In the genomic region with DNA sequence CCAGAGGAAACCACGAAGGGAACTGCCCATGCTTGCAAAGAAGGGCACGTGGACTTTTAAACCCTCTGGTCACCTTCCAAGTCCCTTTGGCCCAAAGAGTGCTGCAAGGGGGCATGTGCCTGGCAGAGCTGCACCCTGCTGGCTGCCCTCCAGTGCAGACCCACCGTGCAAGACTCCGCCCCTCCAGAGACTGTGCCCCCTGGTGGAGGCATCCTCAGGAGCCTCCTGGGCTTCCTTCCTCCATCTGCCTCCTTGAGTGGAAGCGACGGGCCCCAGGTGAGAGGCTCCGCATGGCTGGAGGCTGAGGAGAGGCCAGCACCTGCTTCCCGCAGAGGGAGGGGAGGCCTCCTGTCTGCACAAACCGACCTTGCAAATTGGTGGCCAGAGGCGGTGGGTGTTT, we compare ENCODE assay signal across 8 cellular contexts.
DNase-seq lines count a peak whose midpoint lies in the region; ATAC-seq and TF ChIP-seq lines count a peak whose summit lies in the region.

No MANE protein-coding gene starts in this region.

- intact Hi-C loops in natural killer cell (cut with micrococcal nuclease): no loop called here

- H3K27ac Mint-ChIP-seq in natural killer cell: no peak overlapping the region
- no peak overlapping the region for H3K27ac Mint-ChIP-seq in natural killer cell treated with Interleukin-12 subunit alpha and Interleukin-12 subunit beta and Interleukin-15 and Interleukin-18, amount 100 ng/mL, for 72 hours

- H3K4me1 Mint-ChIP-seq in natural killer cell: no peaks in the 10 kb centered on the region
- no peaks in the 10 kb centered on the region for H3K4me1 Mint-ChIP-seq in natural killer cell treated with Interleukin-12 subunit alpha and Interleukin-12 subunit beta and Interleukin-15 and Interleukin-18, amount 100 ng/mL, for 72 hours (ENCODE audit: low read depth in 2 of 2)

- H3K4me3 Mint-ChIP-seq in natural killer cell: no peak overlapping the region
- no peak overlapping the region for H3K4me3 Mint-ChIP-seq in natural killer cell treated with Interleukin-12 subunit alpha and Interleukin-12 subunit beta and Interleukin-15 and Interleukin-18, amount 100 ng/mL, for 72 hours

- TF ChIP-seq CTCF in natural killer cell (IDR thresholded peaks at IDR 0.05): no peak

- H3K36me3 Mint-ChIP-seq in natural killer cell: no peaks in the 10 kb centered on the region
- H3K36me3 Mint-ChIP-seq in natural killer cell treated with Interleukin-12 subunit alpha and Interleukin-12 subunit beta and Interleukin-15 and Interleukin-18, amount 100 ng/mL, for 72 hours: no peaks in the 10 kb centered on the region

- ATAC-seq in natural killer cell: peak in 2 of 3 donors; percentile 48 to 64
- no peak for ATAC-seq in natural killer cell treated with Interleukin-12 subunit alpha and Interleukin-12 subunit beta and Interleukin-15 and Interleukin-18, amount 100 ng/mL, for 72 hours
- ATAC-seq in GM19455 (IDR thresholded peaks at IDR 0.05; ENCODE audit: unreplicated experiment): no peak

- DNase-seq in natural killer cell (no peak), activated T-cell treated with anti-CD3 and anti-CD28 coated beads for 1 hour (ENCODE audit: low read depth) (peak; percentile 33), iPS-NIHi11 (ENCODE audit: low spot score) (peak; percentile 84), NCI-H187 (lab: John Stamatoyannopoulos, UW) (no peak), ureter (ENCODE audit: low spot score) (no peak), DMS53 (lab: John Stamatoyannopoulos, UW) (no peak)
- no peak for DNase-seq in natural killer cell treated with Interleukin-12 subunit alpha and Interleukin-12 subunit beta and Interleukin-15 and Interleukin-18, amount 100 ng/mL, for 72 hours (ENCODE audit: low spot score)

- no peaks in the 10 kb centered on the region for H3K9me3 Mint-ChIP-seq in natural killer cell
- H3K9me3 Mint-ChIP-seq in natural killer cell treated with Interleukin-12 subunit alpha and Interleukin-12 subunit beta and Interleukin-15 and Interleukin-18, amount 100 ng/mL, for 72 hours: no peaks in the 10 kb centered on the region

- peaks cover 3 to 4% of the 10 kb centered on the region in 2 donors for H3K27me3 Mint-ChIP-seq in natural killer cell (ENCODE audit: low read depth in 2 of 2)
- H3K27me3 Mint-ChIP-seq in natural killer cell treated with Interleukin-12 subunit alpha and Interleukin-12 subunit beta and Interleukin-15 and Interleukin-18, amount 100 ng/mL, for 72 hours: no peaks in the 10 kb centered on the region

Comparison
In these comparisons a context has a peak if more than half of its experiments do, and no peak if none do; other contexts are left out.
1. ATAC-seq: peak in natural killer cell (2 of 3); none in natural killer cell treated with Interleukin-12 subunit alpha and Interleukin-12 subunit beta and Interleukin-15 and Interleukin-18, amount 100 ng/mL, for 72 hours (0 of 2) and GM19455 (single experiment).
2. DNase-seq: peak in activated T-cell treated with anti-CD3 and anti-CD28 coated beads for 1 hour (single experiment) and iPS-NIHi11 (single experiment); none in natural killer cell (single experiment), natural killer cell treated with Interleukin-12 subunit alpha and Interleukin-12 subunit beta and Interleukin-15 and Interleukin-18, amount 100 ng/mL, for 72 hours (single experiment), NCI-H187 (0 of 2), ureter (single experiment) and DMS53 (single experiment).